11 cellular contexts compared by ENCODE assay signal in the genomic region with DNA sequence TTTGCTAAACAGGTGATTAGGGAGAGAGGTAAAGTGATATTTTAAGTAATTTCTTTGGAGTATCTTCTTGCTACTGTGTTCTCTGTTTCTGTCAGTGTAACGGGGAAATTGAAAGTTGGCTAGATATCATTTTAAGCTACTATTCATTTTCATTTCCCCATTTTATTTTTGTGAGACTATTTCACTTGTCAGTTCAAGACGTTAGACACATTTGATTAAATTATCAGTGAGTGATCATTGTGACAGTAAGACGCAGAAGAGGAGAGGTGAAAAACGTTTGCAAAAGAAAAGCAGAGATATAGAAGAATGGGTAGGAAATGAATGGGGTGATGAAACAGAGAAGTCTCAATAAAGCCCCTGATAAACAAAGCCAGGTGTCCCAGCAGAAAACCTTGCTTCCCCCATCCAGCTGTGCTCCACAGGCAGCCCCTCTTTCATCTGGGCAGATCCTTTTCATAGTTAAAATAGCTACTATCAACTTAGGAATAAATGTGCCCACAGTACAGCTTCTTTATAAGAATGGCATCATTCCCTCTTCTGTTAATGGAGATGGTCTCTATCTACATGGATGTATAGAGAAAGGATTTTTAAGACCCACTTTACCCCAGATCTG.
DNase-seq lines count a peak whose midpoint lies in the region; ATAC-seq, FAIRE-seq and TF ChIP-seq lines count a peak whose summit lies in the region.
"Had no signal": no experiment of that assay in that cellular context is flagged by ENCODE, and none has a peak within 500 bp of the region (broad histone marks: within the 10 kb centered on the region; RNA-seq: fewer than 3 reads in every experiment).

No MANE protein-coding gene starts in this region.

- no peaks in the 10 kb centered on the region for H3K36me3 ChIP-seq in mucosa of descending colon (ENCODE audit: low read depth)
- H3K36me3 ChIP-seq: left ventricle myocardium inferior had no signal

- H3K9me3 ChIP-seq in mucosa of descending colon, result no peaks in the 10 kb centered on the region

- no peaks in the 10 kb centered on the region for H3K4me1 ChIP-seq in mucosa of descending colon (ENCODE audit: low read depth)
- H3K4me1 ChIP-seq: left ventricle myocardium inferior had no signal

- intact Hi-C loops in mucosa of descending colon (cut with DNase I, micrococcal nuclease), result no loop called here

- no peak for TF ChIP-seq CTCF in mucosa of descending colon (IDR thresholded peaks at IDR 0.05)

- TF ChIP-seq POLR2A in GM12891 (IDR thresholded peaks at IDR 0.05; ENCODE audit: low read depth, low read length), result no peak

- H3K4me3 ChIP-seq in mucosa of descending colon, result no peak overlapping the region
- H3K4me3 ChIP-seq: left ventricle myocardium inferior had no signal

- FAIRE-seq in GM12891 (lab: Jason Lieb, UNC), result peak; percentile 77

- DNase-seq in GM12891 (ENCODE audit: insufficient read length, low spot score) (no peak), MV-4-11 (lab: John Stamatoyannopoulos, UW) (peak; percentile 83), mucosa of descending colon (no peak), NCI-H1092 (lab: John Stamatoyannopoulos, UW) (no peak), NCI-H1092 treated with DMSO at 0.1 percent for 48 hours (lab: John Stamatoyannopoulos, UW) (no peak)
- no peak for DNase-seq in activated naive CD4-positive, alpha-beta T cell treated with anti-CD3 and anti-CD28 coated beads, Interleukin-2, amount 50 U/mL, for 16 hours
- DNase-seq: activated CD4-positive, CD25-positive, alpha-beta regulatory T cell treated with anti-CD3 and anti-CD28 coated beads, Interleukin-2, amount 50 U/mL, for 72 hours; left ventricle myocardium inferior; NCI-H1105 had no signal

- ATAC-seq in GM19467 (IDR thresholded peaks at IDR 0.05; ENCODE audit: unreplicated experiment) (peak; percentile 80), HG03025 (IDR thresholded peaks at IDR 0.05; ENCODE audit: low FRiP score, unreplicated experiment) (peak; percentile 84), mucosa of descending colon (no peak)

TF ChIP-seq in GM12891, 5 proteins besides CTCF, POLR2A, EP300 and RAD21:
- peak; percentile 79 for TF ChIP-seq SPI1 (IDR thresholded peaks at IDR 0.05; ENCODE audit: low read depth, low read length)
- TF ChIP-seq POLR2AphosphoS5 (IDR thresholded peaks at IDR 0.05; ENCODE audit: low read depth, low read length), result no peak
